11 cellular contexts compared by ENCODE assay signal in genomic region chr9:132069046-132069898, GRCh38. TPM values are rescaled to one million over a fixed set of nuclear protein-coding genes. Genes with fewer than 3 reads are reported as not detected.
DNase-seq lines count a peak whose midpoint lies in the region; ATAC-seq and TF ChIP-seq lines count a peak whose summit lies in the region.
"Had no signal": no experiment of that assay in that cellular context is flagged by ENCODE, and none has a peak within 500 bp of the region (broad histone marks: within the 10 kb centered on the region; RNA-seq: fewer than 3 reads in every experiment).

No MANE protein-coding gene starts in this region.

- DNase-seq in GM04504 (ENCODE audit: low read depth) (peak; percentile 24), NCI-H2171 (lab: John Stamatoyannopoulos, UW) (peak; percentile 37), pons (ENCODE audit: low spot score) (peak; percentile 41), aorta (no peak), GM23338 (ENCODE audit: low spot score) (no peak)
- no peak for DNase-seq in activated CD8-positive, alpha-beta memory T cell treated with anti-CD3 and anti-CD28 coated beads, Interleukin-2, amount 50 U/mL, for 4 hours
- DNase-seq: activated B cell treated with CpG ODN at 0.5 μM for 24 hours, Caco-2, NCI-H1092 had no signal

- H3K9me3 ChIP-seq in aorta (ENCODE audit: control insufficient read depth, low read length), result no peaks in the 10 kb centered on the region
- H3K9me3 ChIP-seq: Caco-2 had no signal

- intact Hi-C loops in aorta (cut with DNase I), result no loop called here

- H3K27ac ChIP-seq in cingulate gyrus (ENCODE audit: low read depth, low read length) (peak overlapping the region; percentile 79), aorta (ENCODE audit: low read depth in 1 of 2, low read length in 2 of 2) (no peak overlapping the region), GM23338 (ENCODE audit: low read depth) (no peak overlapping the region)
- H3K27ac ChIP-seq: cardiac muscle cell had no signal

- H2AFZ ChIP-seq in GM23338, result no peak overlapping the region

- H3K4me1 Mint-ChIP-seq in GM23338, result peaks cover 15% of the 10 kb centered on the region; the same call in 2 of the 3 replicates

- WGBS in aorta, 2 donors, result 55 to 58% methylated on average over 9 of the region's 9 CpGs

- peaks cover 77% of the 10 kb centered on the region for H3K79me2 ChIP-seq in GM23338 (replicated peaks; ENCODE audit: insufficient read depth)

- H3K4me3 ChIP-seq in aorta (ENCODE audit: low read length in 2 of 2), result no peak overlapping the region
- H3K4me3 ChIP-seq in GM23338, result no peak overlapping the region
- H3K4me3 ChIP-seq: cardiac muscle cell had no signal

- H3K4me1 ChIP-seq in aorta (ENCODE audit: control insufficient read depth in 1 of 2, insufficient read depth in 2 of 2, low read length in 2 of 2) (peaks cover 0 to 5% of the 10 kb centered on the region in 2 donors), GM23338 (ENCODE audit: insufficient read depth) (no peaks in the 10 kb centered on the region; the same call in 1 of the 2 replicates)
- H3K4me1 ChIP-seq: Caco-2 had no signal

- no peak overlapping the region for H3K4me2 ChIP-seq in GM23338

- H3K36me3 ChIP-seq in aorta (ENCODE audit: control insufficient read depth in 1 of 2, insufficient read depth in 2 of 2, low read length in 1 of 2) (no peaks in the 10 kb centered on the region), GM23338 (ENCODE audit: insufficient read depth) (no peaks in the 10 kb centered on the region)

- ATAC-seq in aorta (ENCODE audit: low FRiP score) (no peak), GM23338 (no peak)

- no peaks in the 10 kb centered on the region for H3K9me3 Mint-ChIP-seq in GM23338
- H3K9me3 Mint-ChIP-seq: activated B cell treated with CpG ODN at 0.5 μM for 24 hours had no signal

- TF ChIP-seq CTCF in GM23338 (conservative IDR thresholded peaks at IDR 0.05; ENCODE audit: low read depth in 2 of 2), result no peak

- no peaks in the 10 kb centered on the region for H3F3A ChIP-seq in GM23338 (replicated peaks; ENCODE audit: low read depth)

- no peak overlapping the region for H3K4me3 Mint-ChIP-seq in GM23338
- H3K4me3 Mint-ChIP-seq: activated B cell treated with CpG ODN at 0.5 μM for 24 hours had no signal

- H3K9me2 ChIP-seq in GM23338 (ENCODE audit: insufficient read depth), result no peaks in the 10 kb centered on the region

- peaks cover 8% of the 10 kb centered on the region for H3K27me3 Mint-ChIP-seq in GM23338 (ENCODE audit: insufficient read depth, low read depth, poor library complexity)
- H3K27me3 Mint-ChIP-seq: activated B cell treated with CpG ODN at 0.5 μM for 24 hours had no signal

- H3K36me3 Mint-ChIP-seq in GM23338 (ENCODE audit: low read depth), result peaks cover 16% of the 10 kb centered on the region

- H3K27ac Mint-ChIP-seq in GM23338, result no peak overlapping the region
- H3K27ac Mint-ChIP-seq: activated B cell treated with CpG ODN at 0.5 μM for 24 hours had no signal

- H4K20me1 ChIP-seq in GM23338 (replicated peaks; ENCODE audit: insufficient read depth), result peaks cover 35% of the 10 kb centered on the region

- no peaks in the 10 kb centered on the region for H3K27me3 ChIP-seq in aorta (ENCODE audit: control insufficient read depth in 1 of 2, insufficient read depth in 2 of 2, low read length in 1 of 2)
- no peaks in the 10 kb centered on the region for H3K27me3 ChIP-seq in GM23338 (ENCODE audit: insufficient read depth)
- H3K27me3 ChIP-seq: cardiac muscle cell had no signal

TF ChIP-seq in GM23338, 12 proteins besides CTCF, POLR2A, EP300 and RAD21 (continues in another document):
- TF ChIP-seq ZNF462 (CRISPR knock-in tag; IDR thresholded peaks at IDR 0.05) (no peak), EZH2 (IDR thresholded peaks at IDR 0.05; ENCODE audit: low read depth, unreplicated experiment) (no peak), ZNF114 (CRISPR knock-in tag; IDR thresholded peaks at IDR 0.05) (no peak), JUNB (IDR thresholded peaks at IDR 0.05; ENCODE audit: unreplicated experiment) (no peak), ZNF331 (CRISPR knock-in tag; IDR thresholded peaks at IDR 0.05; ENCODE audit: low read depth) (no peak), NANOG (IDR thresholded peaks at IDR 0.05; ENCODE audit: borderline replicate concordance) (no peak), STAT1 (IDR thresholded peaks at IDR 0.05; ENCODE audit: unreplicated experiment) (no peak), POLR2AphosphoS5 (IDR thresholded peaks at IDR 0.05; ENCODE audit: low read depth) (no peak), ETS1 (IDR thresholded peaks at IDR 0.05) (no peak)

RNA-seq across cellular contexts. Expression of gene MED27, which starts 10.4 kb away (rescaled TPM):
- 10 to 100 TPM; 16.8 to 25.1 TPM for total RNA-seq in aorta
- polyA plus RNA-seq in aorta (10 to 100 TPM; 15.5 to 25.1 TPM), GM23338 (2016; fragmentation: Nextera tagmentation; extraction: Ambion mirVana) (26.0 and 30.6 TPM in 2 replicates)
- total RNA-seq in GM23338 (2014; rRNA removed; shearing (Covaris generic)), result 18.4 and 35.0 TPM in 2 replicates

Comparison
In these comparisons a context has a peak if more than half of its experiments do, and no peak if none do; other contexts are left out.
1. DNase-seq: peak in GM04504 (single experiment), NCI-H2171 (single experiment) and pons (single experiment); none in aorta (0 of 2), GM23338 (single experiment) and activated CD8-positive, alpha-beta memory T cell treated with anti-CD3 and anti-CD28 coated beads, Interleukin-2, amount 50 U/mL, for 4 hours (single experiment).